In the genomic region with DNA sequence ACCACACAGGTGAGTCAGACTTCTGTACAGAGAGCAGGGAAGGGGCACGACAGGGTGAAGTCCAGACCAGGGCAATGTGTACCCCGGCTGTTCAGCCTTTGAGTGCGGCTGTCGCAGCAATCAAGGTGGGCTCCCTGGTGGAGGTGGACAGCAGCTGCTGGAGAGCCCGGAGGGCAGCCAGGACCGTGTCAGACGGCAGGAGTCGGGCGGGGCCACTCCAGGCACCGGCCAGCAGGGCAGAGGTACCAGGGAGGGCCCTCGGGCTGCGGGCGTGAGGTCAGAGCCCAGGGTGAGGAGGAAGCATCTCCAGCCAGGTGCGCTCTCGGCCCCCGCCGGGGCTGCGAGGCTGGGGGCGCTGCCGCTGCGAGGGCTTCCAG, we compare ENCODE assay signal across 9 cellular contexts. TPM values are rescaled to one million over a fixed set of nuclear protein-coding genes. Genes with fewer than 3 reads are reported as not detected.
A peak's percentile ranks its signal among the peaks of the same experiment; 100 is the strongest.
DNase-seq lines count a peak whose midpoint lies in the region; ATAC-seq and TF ChIP-seq lines count a peak whose summit lies in the region.
"Had no signal": no experiment of that assay in that cellular context is flagged by ENCODE, and none has a peak within 500 bp of the region (broad histone marks: within the 10 kb centered on the region; RNA-seq: fewer than 3 reads in every experiment).

No MANE protein-coding gene starts in this region.

- H3K4me3 ChIP-seq in esophagus muscularis mucosa (peak overlapping the region; percentile 73 to 96 (median 89)), neuron (ENCODE audit: low read length) (peak overlapping the region; percentile 73)

- H3K27ac ChIP-seq in esophagus muscularis mucosa (replicated peaks in 1 of 4), result peak overlapping the region; percentile 88 to 98 (median 95)

- no peaks in the 10 kb centered on the region for H3K27me3 ChIP-seq in esophagus muscularis mucosa
- no peaks in the 10 kb centered on the region for H3K27me3 ChIP-seq in neuron (ENCODE audit: insufficient read depth, low read length)

- H3K4me1 ChIP-seq in esophagus muscularis mucosa (peaks cover 43 to 60% (median 52%) of the 10 kb centered on the region in 4 donors), neuron (ENCODE audit: insufficient read depth, low read length) (peaks cover 21% of the 10 kb centered on the region)

- DNase-seq in Daoy (ENCODE audit: low read depth) (peak; percentile 62), SW480 (ENCODE audit: low spot score) (peak; percentile 93), esophagus muscularis mucosa (ENCODE audit: extremely low spot score) (no peak), sciatic nerve (ENCODE audit: low spot score) (no peak), SHP77 treated with DMSO at 0.1 percent for 48 hours (lab: John Stamatoyannopoulos, UW) (no peak)

- peak in 1 of 3 experiments; percentile 15 for TF ChIP-seq CTCF in esophagus muscularis mucosa (IDR thresholded peaks at IDR 0.05)

- TF ChIP-seq POLR2A in esophagus muscularis mucosa (IDR thresholded peaks at IDR 0.05; ENCODE audit: low read depth), result no peak

- 30% methylated on average over 4 of the region's 21 CpGs for WGBS in esophagus muscularis mucosa

- ATAC-seq in HG02642 (IDR thresholded peaks at IDR 0.05; ENCODE audit: poor library complexity, unreplicated experiment) (peak; percentile 6), sciatic nerve (no peak), HG03571 (IDR thresholded peaks at IDR 0.05; ENCODE audit: unreplicated experiment) (no peak)

- H3K36me3 ChIP-seq in esophagus muscularis mucosa (peaks cover 11 to 32% (median 27%) of the 10 kb centered on the region in 4 donors), neuron (ENCODE audit: insufficient read depth, low read length) (peaks cover 26% of the 10 kb centered on the region)

- intact Hi-C loops in esophagus muscularis mucosa (cut with DNase I) (no loop called here), sciatic nerve (cut with DNase I) (no loop called here)

- peak overlapping the region; percentile 57 for H2AFZ ChIP-seq in neuron (ENCODE audit: low read depth, low read length)

- TF ChIP-seq EP300 in esophagus muscularis mucosa (IDR thresholded peaks at IDR 0.05), result no peak

- H3K9me3 ChIP-seq in esophagus muscularis mucosa (no peaks in the 10 kb centered on the region), neuron (ENCODE audit: low read length) (peaks cover 4% of the 10 kb centered on the region)

RNA-seq across cellular contexts. Expression of gene PIM3, which starts 0.8 kb away (rescaled TPM):
- total RNA-seq in Daoy (2014; rRNA removed; shearing (Covaris generic)), result 73.1 and 87.7 TPM in 2 replicates
- total RNA-seq in esophagus muscularis mucosa (100 to 1,000 TPM in 1 of 4 donors, 10 to 100 TPM in 3; 36.1 to 106 (median 56.5) TPM), sciatic nerve (62.2 TPM)

RNA-seq across cellular contexts. Expression of gene CRELD2, which starts 41.3 kb away (rescaled TPM):
- 59.4 and 82.5 TPM in 2 replicates for total RNA-seq in Daoy (2014; rRNA removed; shearing (Covaris generic))
- total RNA-seq in esophagus muscularis mucosa, result 10 to 100 TPM; 32.0 to 38.2 (median 34.2) TPM
- total RNA-seq in sciatic nerve, result 35.8 TPM

RNA-seq across cellular contexts. Expression of gene ALG12, which starts 41.5 kb away (rescaled TPM):
- 12.6 and 16.3 TPM in 2 replicates for total RNA-seq in Daoy (2014; rRNA removed; shearing (Covaris generic))
- total RNA-seq in esophagus muscularis mucosa (10 to 100 TPM; 17.7 to 28.0 (median 23.8) TPM), sciatic nerve (13.6 TPM)

RNA-seq across cellular contexts. Expression of gene IL17REL, which starts 52.8 kb away (rescaled TPM):
- total RNA-seq in Daoy (2014; rRNA removed; shearing (Covaris generic)), result not detected in 2 replicates
- total RNA-seq in esophagus muscularis mucosa, result not detected
- not detected for total RNA-seq in sciatic nerve
- total RNA-seq: T-helper 2 cell treated with Interferon-gamma antibody and Interleukin-4, amounts not matched to agents 100 ng/mL and 5 ng/mL, for 36 hours had no signal

Comparison
In these comparisons a context has a peak if more than half of its experiments do, and no peak if none do; other contexts are left out.
1. DNase-seq: peak in Daoy (single experiment) and SW480 (single experiment); none in esophagus muscularis mucosa (single experiment), sciatic nerve (single experiment) and SHP77 treated with DMSO at 0.1 percent for 48 hours (single experiment).